ENCODE assay signal across 1 cellular context in the genomic region with DNA sequence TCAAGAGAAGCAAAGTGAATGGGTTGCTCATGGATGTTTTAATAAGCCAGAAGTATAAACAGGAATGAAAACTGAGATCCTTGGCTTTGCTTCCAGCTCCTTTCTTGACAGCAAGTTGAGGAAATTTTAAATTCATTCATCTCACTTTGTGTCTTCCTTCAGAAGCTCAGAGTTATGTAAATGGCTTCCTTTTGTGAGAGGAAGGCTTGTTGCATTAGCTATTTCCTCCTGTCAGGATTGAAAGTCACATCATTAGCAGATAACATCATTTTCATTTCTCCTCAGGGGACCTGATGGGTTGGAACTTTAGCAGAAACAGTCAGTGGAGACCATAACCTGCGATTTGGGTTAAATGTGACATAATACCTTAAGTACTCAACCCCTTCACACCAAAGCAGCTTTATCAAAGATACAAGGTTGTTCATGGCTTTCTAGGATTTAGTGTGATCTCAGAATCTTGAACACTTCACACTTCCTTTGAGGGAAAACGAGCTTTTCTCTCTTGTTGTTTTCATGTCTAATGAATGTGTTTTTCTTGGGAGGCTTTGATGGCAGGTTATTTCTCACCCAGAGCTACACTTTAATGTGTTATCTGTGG.
TF ChIP-seq lines count a peak whose summit lies in the region.

No MANE protein-coding gene starts in this region.

TF ChIP-seq in H1, 55 proteins besides CTCF, POLR2A, EP300 and RAD21:
- TF ChIP-seq NRF1 (IDR thresholded peaks at IDR 0.05; ENCODE audit: low read depth, low read length) (no peak), CBX5 (IDR thresholded peaks at IDR 0.05; ENCODE audit: low read depth, low read length) (no peak), NANOG (IDR thresholded peaks at IDR 0.05; ENCODE audit: insufficient read depth, low read depth, low read length, poor library complexity, severe bottlenecking) (no peak), EGR1 (IDR thresholded peaks at IDR 0.05; ENCODE audit: borderline replicate concordance, low read depth, low read length) (no peak), TEAD4 (IDR thresholded peaks at IDR 0.05; ENCODE audit: low read depth, low read length) (no peak), TAF7 (optimal IDR thresholded peaks at IDR 0.05; ENCODE audit: borderline replicate concordance, low read depth, low read length) (no peak), SIN3A (conservative IDR thresholded peaks at IDR 0.05 in 1 of 2, IDR thresholded peaks at IDR 0.05 in 1 of 2; ENCODE audit: low read depth in 1 of 2, low read length in 2 of 2) (no peak), CHD2 (IDR thresholded peaks at IDR 0.05; ENCODE audit: low read length) (no peak), SAP30 (IDR thresholded peaks at IDR 0.05; ENCODE audit: insufficient read depth, insufficient replicate concordance, low read length) (no peak), YY1 (IDR thresholded peaks at IDR 0.05; ENCODE audit: low read depth, low read length) (no peak), KDM1A (IDR thresholded peaks at IDR 0.05; ENCODE audit: borderline replicate concordance, low read length) (no peak)
- TF ChIP-seq, protein P1, sequence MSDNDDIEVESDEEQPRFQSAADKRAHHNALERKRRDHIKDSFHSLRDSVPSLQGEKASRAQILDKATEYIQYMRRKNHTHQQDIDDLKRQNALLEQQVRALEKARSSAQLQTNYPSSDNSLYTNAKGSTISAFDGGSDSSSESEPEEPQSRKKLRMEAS (IDR thresholded peaks at IDR 0.05) = no peak
- TF ChIP-seq, protein P2, sequence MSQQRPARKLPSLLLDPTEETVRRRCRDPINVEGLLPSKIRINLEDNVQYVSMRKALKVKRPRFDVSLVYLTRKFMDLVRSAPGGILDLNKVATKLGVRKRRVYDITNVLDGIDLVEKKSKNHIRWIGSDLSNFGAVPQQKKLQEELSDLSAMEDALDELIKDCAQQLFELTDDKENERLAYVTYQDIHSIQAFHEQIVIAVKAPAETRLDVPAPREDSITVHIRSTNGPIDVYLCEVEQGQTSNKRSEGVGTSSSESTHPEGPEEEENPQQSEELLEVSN (IDR thresholded peaks at IDR 0.05) = no peak
- TF ChIP-seq, protein P3, sequence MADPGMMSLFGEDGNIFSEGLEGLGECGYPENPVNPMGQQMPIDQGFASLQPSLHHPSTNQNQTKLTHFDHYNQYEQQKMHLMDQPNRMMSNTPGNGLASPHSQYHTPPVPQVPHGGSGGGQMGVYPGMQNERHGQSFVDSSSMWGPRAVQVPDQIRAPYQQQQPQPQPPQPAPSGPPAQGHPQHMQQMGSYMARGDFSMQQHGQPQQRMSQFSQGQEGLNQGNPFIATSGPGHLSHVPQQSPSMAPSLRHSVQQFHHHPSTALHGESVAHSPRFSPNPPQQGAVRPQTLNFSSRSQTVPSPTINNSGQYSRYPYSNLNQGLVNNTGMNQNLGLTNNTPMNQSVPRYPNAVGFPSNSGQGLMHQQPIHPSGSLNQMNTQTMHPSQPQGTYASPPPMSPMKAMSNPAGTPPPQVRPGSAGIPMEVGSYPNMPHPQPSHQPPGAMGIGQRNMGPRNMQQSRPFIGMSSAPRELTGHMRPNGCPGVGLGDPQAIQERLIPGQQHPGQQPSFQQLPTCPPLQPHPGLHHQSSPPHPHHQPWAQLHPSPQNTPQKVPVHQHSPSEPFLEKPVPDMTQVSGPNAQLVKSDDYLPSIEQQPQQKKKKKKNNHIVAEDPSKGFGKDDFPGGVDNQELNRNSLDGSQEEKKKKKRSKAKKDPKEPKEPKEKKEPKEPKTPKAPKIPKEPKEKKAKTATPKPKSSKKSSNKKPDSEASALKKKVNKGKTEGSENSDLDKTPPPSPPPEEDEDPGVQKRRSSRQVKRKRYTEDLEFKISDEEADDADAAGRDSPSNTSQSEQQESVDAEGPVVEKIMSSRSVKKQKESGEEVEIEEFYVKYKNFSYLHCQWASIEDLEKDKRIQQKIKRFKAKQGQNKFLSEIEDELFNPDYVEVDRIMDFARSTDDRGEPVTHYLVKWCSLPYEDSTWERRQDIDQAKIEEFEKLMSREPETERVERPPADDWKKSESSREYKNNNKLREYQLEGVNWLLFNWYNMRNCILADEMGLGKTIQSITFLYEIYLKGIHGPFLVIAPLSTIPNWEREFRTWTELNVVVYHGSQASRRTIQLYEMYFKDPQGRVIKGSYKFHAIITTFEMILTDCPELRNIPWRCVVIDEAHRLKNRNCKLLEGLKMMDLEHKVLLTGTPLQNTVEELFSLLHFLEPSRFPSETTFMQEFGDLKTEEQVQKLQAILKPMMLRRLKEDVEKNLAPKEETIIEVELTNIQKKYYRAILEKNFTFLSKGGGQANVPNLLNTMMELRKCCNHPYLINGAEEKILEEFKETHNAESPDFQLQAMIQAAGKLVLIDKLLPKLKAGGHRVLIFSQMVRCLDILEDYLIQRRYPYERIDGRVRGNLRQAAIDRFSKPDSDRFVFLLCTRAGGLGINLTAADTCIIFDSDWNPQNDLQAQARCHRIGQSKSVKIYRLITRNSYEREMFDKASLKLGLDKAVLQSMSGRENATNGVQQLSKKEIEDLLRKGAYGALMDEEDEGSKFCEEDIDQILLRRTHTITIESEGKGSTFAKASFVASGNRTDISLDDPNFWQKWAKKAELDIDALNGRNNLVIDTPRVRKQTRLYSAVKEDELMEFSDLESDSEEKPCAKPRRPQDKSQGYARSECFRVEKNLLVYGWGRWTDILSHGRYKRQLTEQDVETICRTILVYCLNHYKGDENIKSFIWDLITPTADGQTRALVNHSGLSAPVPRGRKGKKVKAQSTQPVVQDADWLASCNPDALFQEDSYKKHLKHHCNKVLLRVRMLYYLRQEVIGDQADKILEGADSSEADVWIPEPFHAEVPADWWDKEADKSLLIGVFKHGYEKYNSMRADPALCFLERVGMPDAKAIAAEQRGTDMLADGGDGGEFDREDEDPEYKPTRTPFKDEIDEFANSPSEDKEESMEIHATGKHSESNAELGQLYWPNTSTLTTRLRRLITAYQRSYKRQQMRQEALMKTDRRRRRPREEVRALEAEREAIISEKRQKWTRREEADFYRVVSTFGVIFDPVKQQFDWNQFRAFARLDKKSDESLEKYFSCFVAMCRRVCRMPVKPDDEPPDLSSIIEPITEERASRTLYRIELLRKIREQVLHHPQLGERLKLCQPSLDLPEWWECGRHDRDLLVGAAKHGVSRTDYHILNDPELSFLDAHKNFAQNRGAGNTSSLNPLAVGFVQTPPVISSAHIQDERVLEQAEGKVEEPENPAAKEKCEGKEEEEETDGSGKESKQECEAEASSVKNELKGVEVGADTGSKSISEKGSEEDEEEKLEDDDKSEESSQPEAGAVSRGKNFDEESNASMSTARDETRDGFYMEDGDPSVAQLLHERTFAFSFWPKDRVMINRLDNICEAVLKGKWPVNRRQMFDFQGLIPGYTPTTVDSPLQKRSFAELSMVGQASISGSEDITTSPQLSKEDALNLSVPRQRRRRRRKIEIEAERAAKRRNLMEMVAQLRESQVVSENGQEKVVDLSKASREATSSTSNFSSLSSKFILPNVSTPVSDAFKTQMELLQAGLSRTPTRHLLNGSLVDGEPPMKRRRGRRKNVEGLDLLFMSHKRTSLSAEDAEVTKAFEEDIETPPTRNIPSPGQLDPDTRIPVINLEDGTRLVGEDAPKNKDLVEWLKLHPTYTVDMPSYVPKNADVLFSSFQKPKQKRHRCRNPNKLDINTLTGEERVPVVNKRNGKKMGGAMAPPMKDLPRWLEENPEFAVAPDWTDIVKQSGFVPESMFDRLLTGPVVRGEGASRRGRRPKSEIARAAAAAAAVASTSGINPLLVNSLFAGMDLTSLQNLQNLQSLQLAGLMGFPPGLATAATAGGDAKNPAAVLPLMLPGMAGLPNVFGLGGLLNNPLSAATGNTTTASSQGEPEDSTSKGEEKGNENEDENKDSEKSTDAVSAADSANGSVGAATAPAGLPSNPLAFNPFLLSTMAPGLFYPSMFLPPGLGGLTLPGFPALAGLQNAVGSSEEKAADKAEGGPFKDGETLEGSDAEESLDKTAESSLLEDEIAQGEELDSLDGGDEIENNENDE (IDR thresholded peaks at IDR 0.05; ENCODE audit: insufficient replicate concordance, low read length) = no peak
